Comparison of ENCODE assay signal across 2 cellular contexts in genomic region chr16:89798126-89798525, GRCh38.
TF ChIP-seq lines count a peak whose summit lies in the region.

No MANE protein-coding gene starts in this region.

TF ChIP-seq in HepG2, 621 proteins besides CTCF, POLR2A, EP300 and RAD21:
- TF ChIP-seq CREB1 (IDR thresholded peaks at IDR 0.05) (no peak), CREB1 (CRISPR knock-in tag; IDR thresholded peaks at IDR 0.05) (no peak), ZNF12 (CRISPR knock-in tag; IDR thresholded peaks at IDR 0.05) (peak; percentile 67; the same call in 1 of the 2 replicates)

TF ChIP-seq in GM12878, 131 proteins besides CTCF, POLR2A, EP300 and RAD21:
- TF ChIP-seq RBBP5 (conservative IDR thresholded peaks at IDR 0.05): no peak
- TF ChIP-seq POU2F2 (IDR thresholded peaks at IDR 0.05; ENCODE audit: borderline replicate concordance, low read depth, low read length): no peak
- TF ChIP-seq, protein P1, sequence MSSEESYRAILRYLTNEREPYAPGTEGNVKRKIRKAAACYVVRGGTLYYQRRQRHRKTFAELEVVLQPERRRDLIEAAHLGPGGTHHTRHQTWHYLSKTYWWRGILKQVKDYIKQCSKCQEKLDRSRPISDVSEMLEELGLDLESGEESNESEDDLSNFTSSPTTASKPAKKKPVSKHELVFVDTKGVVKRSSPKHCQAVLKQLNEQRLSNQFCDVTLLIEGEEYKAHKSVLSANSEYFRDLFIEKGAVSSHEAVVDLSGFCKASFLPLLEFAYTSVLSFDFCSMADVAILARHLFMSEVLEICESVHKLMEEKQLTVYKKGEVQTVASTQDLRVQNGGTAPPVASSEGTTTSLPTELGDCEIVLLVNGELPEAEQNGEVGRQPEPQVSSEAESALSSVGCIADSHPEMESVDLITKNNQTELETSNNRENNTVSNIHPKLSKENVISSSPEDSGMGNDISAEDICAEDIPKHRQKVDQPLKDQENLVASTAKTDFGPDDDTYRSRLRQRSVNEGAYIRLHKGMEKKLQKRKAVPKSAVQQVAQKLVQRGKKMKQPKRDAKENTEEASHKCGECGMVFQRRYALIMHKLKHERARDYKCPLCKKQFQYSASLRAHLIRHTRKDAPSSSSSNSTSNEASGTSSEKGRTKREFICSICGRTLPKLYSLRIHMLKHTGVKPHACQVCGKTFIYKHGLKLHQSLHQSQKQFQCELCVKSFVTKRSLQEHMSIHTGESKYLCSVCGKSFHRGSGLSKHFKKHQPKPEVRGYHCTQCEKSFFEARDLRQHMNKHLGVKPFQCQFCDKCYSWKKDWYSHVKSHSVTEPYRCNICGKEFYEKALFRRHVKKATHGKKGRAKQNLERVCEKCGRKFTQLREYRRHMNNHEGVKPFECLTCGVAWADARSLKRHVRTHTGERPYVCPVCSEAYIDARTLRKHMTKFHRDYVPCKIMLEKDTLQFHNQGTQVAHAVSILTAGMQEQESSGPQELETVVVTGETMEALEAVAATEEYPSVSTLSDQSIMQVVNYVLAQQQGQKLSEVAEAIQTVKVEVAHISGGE (CRISPR knock-in tag; IDR thresholded peaks at IDR 0.05): no peak
- no peak for TF ChIP-seq CBFB (IDR thresholded peaks at IDR 0.05; ENCODE audit: low read depth)
- no peak for TF ChIP-seq STAT3 (IDR thresholded peaks at IDR 0.05; ENCODE audit: low read depth, low read length)
- TF ChIP-seq USF2 (IDR thresholded peaks at IDR 0.05; ENCODE audit: borderline replicate concordance, low read depth, low read length): no peak
- no peak for TF ChIP-seq IRF4 (IDR thresholded peaks at IDR 0.05; ENCODE audit: low read depth, low read length)
- TF ChIP-seq MYB (IDR thresholded peaks at IDR 0.05; ENCODE audit: borderline replicate concordance, low read depth, low read length): no peak
- TF ChIP-seq ATF7 (IDR thresholded peaks at IDR 0.05; ENCODE audit: low read depth): no peak
- no peak for TF ChIP-seq CREB1 (IDR thresholded peaks at IDR 0.05; ENCODE audit: low read depth)
- no peak for TF ChIP-seq TAF1 (IDR thresholded peaks at IDR 0.05; ENCODE audit: borderline replicate concordance, low read depth, low read length)
- TF ChIP-seq JUND (IDR thresholded peaks at IDR 0.05; ENCODE audit: low read depth, low read length): no peak
